Comparison of ENCODE assay signal across 21 cellular contexts in the genomic region with DNA sequence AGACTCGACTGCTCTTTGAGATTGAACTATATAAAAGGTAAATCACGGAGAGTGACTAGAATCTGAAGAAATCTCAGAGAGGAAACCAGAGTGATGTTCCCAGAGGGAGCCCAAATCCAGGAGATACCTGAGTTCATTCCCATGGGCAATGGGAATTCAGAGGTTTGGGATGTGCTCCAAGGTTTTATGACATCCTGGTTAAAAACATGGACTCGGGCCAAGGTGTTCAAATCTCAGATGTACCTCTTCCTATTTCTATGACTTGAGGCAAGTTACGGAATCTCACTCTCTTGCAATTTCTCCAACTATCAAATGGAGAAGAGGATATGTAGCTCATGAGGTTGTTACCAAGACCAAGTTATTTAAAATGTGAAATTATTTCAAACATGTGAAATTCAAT.
"Had no signal": no experiment of that assay in that cellular context is flagged by ENCODE, and none has a peak within 500 bp of the region (broad histone marks: within the 10 kb centered on the region; RNA-seq: fewer than 3 reads in every experiment).

No MANE protein-coding gene starts in this region.

- H3K4me2 ChIP-seq: hepatocyte had no signal

- DNase-seq: colonic mucosa; dermis blood vessel endothelial cell; erythroblast; head of caudate nucleus; left colon; left ventricle myocardium superior; naive thymus-derived CD4-positive, alpha-beta T cell; nephron progenitor cell; ovary; sigmoid colon; stimulated activated CD4-positive, alpha-beta T cell treated with anti-CD3 and anti-CD28 coated beads, Interleukin-2, amount 100 ng/mL, for 48 hours; stimulated activated CD8-positive, alpha-beta memory T cell treated with anti-CD3 and anti-CD28 coated beads, Interleukin-4, amount 100 ng/mL, for 48 hours; stimulated activated naive CD8-positive, alpha-beta T cell treated with anti-CD3 and anti-CD28 coated beads, Interleukin-15, Interleukin-2, amounts not matched to agents 100 U/mL and 50 U/mL, for 24 hours; thyroid gland had no signal

- H3K27ac Mint-ChIP-seq: nephron progenitor cell; stimulated activated effector memory CD8-positive, alpha-beta T cell treated with anti-CD3 and anti-CD28 coated beads, Interleukin-12 subunit alpha, Interleukin-12 subunit beta, amount 100 ng/mL, for 72 hours; type B pancreatic cell had no signal

- H3K36me3 Mint-ChIP-seq: naive thymus-derived CD4-positive, alpha-beta T cell; stimulated activated effector memory CD8-positive, alpha-beta T cell treated with anti-CD3 and anti-CD28 coated beads, Interleukin-12 subunit alpha, Interleukin-12 subunit beta, amount 100 ng/mL, for 72 hours; type B pancreatic cell had no signal

- H3K4me1 ChIP-seq: colonic mucosa, right atrium auricular region had no signal

- H3K4me3 Mint-ChIP-seq: naive thymus-derived CD4-positive, alpha-beta T cell; nephron progenitor cell; stimulated activated effector memory CD8-positive, alpha-beta T cell treated with anti-CD3 and anti-CD28 coated beads, Interleukin-12 subunit alpha, Interleukin-12 subunit beta, amount 100 ng/mL, for 72 hours; type B pancreatic cell had no signal

- H3K27ac ChIP-seq: colonic mucosa, hepatocyte, ovary, right atrium auricular region, sigmoid colon, skin epidermis, suprapubic skin had no signal

- H3K4me3 ChIP-seq: colonic mucosa, hepatocyte, lung, ovary, right atrium auricular region, sigmoid colon, skin epidermis, suprapubic skin, thyroid gland had no signal

- H3K27me3 Mint-ChIP-seq: type B pancreatic cell had no signal

- ATAC-seq: left colon; left ventricle myocardium superior; stimulated activated effector memory CD8-positive, alpha-beta T cell treated with anti-CD3 and anti-CD28 coated beads, Interleukin-12 subunit alpha, Interleukin-12 subunit beta, amount 100 ng/mL, for 72 hours; stimulated activated naive CD8-positive, alpha-beta T cell treated with anti-CD3 and anti-CD28 coated beads, Interleukin-15, Interleukin-2, amounts not matched to agents 100 U/mL and 50 U/mL, for 24 hours had no signal

- H2AFZ ChIP-seq: hepatocyte had no signal

- H3K36me3 ChIP-seq: colonic mucosa, ovary, right atrium auricular region, sigmoid colon, suprapubic skin, thyroid gland had no signal

- H3K79me2 ChIP-seq: hepatocyte had no signal

- H3K9me3 ChIP-seq: colonic mucosa, ovary, right atrium auricular region, sigmoid colon, suprapubic skin, thyroid gland had no signal

- H3K27me3 ChIP-seq: colonic mucosa, hepatocyte, ovary, right atrium auricular region, sigmoid colon, suprapubic skin, thyroid gland had no signal

- H3K4me1 Mint-ChIP-seq: nephron progenitor cell had no signal

- H3K9me3 Mint-ChIP-seq: naive thymus-derived CD4-positive, alpha-beta T cell; nephron progenitor cell; stimulated activated effector memory CD8-positive, alpha-beta T cell treated with anti-CD3 and anti-CD28 coated beads, Interleukin-12 subunit alpha, Interleukin-12 subunit beta, amount 100 ng/mL, for 72 hours; type B pancreatic cell had no signal
